In the genomic region with DNA sequence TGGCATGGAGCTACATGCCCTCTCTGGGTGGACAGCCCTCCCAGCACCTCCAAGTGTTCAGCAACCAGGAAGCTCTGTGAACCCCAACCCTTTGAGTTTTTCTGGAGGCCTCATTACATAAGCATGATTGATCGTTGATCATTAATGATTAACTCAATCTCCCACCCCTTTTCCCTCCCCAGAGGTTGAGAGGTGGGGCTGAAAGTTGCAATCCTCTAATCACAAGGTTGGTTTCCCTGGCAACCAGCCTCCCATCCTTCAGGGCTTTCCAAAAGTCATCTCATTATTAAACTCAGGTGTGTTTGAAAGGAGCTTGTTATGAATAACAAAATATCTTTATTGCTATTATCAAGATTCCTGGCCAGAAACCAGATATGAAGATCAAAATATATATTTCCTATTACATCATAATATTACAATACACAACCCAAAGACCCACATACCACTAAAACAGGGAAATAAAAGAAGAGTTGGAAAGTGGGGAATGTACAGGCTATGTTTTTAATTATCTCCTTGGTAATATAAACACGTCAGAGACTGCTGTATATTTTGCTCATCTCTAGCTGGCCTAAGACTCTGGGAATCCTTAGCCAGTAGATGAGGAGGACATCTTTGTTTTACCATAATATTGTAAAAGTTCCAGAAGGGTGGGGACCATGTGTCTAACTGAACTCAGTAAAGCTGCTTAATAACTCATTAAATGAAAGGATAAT, we compare ENCODE assay signal across 27 cellular contexts.
DNase-seq lines count a peak whose midpoint lies in the region; ATAC-seq, FAIRE-seq and TF ChIP-seq lines count a peak whose summit lies in the region.
"Had no signal": no experiment of that assay in that cellular context is flagged by ENCODE, and none has a peak within 500 bp of the region (broad histone marks: within the 10 kb centered on the region; RNA-seq: fewer than 3 reads in every experiment).

No MANE protein-coding gene starts in this region.

- H3K9me3 ChIP-seq in breast epithelium (no peaks in the 10 kb centered on the region), mammary epithelial cell (replicated peaks; ENCODE audit: insufficient read depth, low read length) (peaks cover 6% of the 10 kb centered on the region), mesenchymal stem cell (ENCODE audit: control insufficient read depth, low read length) (no peaks in the 10 kb centered on the region)
- H3K9me3 ChIP-seq: esophagus muscularis mucosa, left lung, transverse colon had no signal

- H3K4me2 ChIP-seq in mammary epithelial cell (ENCODE audit: insufficient read depth, low read depth, low read length) (no peak overlapping the region), mesenchymal stem cell (ENCODE audit: low read length, poor library complexity, severe bottlenecking) (no peak overlapping the region)

- no peak overlapping the region for H4K91ac ChIP-seq in mesenchymal stem cell (ENCODE audit: low read length)

- H3K27ac ChIP-seq in breast epithelium (peak overlapping the region; percentile 37 to 49), mammary epithelial cell (ENCODE audit: insufficient read depth, low read depth, low read length) (no peak overlapping the region), mesenchymal stem cell (ENCODE audit: low read length, poor library complexity, severe bottlenecking) (no peak overlapping the region), caudate nucleus (ENCODE audit: low read depth, low read length) (no peak overlapping the region)
- H3K27ac ChIP-seq: coronary artery, esophagus muscularis mucosa, left lung, parathyroid adenoma, transverse colon had no signal

- in situ Hi-C loops in mammary epithelial cell (cut with MboI; ENCODE audit: low sequenced_read_pairs in 2 of 2), result no loop called here

- H2BK15ac ChIP-seq in mesenchymal stem cell (ENCODE audit: low read depth, poor library complexity, severe bottlenecking), result no peak overlapping the region

- CTCF ChIA-PET in mammary epithelial cell (lab: Charles Lee; ENCODE audit: low non-redundant PET), result no interaction called here

- no peak overlapping the region for H3K4ac ChIP-seq in mesenchymal stem cell (ENCODE audit: low read depth in 1 of 2, low read length in 2 of 2)

- no peak overlapping the region for H2AK5ac ChIP-seq in mesenchymal stem cell (ENCODE audit: low read length, severe bottlenecking)

- DNase-seq in breast epithelium (ENCODE audit: low spot score in 2 of 2) (no peak), mammary epithelial cell (no peak), fibroblast of mammary gland (ENCODE audit: low read depth) (peak; percentile 74), mesenchymal stem cell (peak; percentile 21), GM19239 (ENCODE audit: insufficient read length, low spot score) (no peak), caudate nucleus (lab: John Stamatoyannopoulos, UW) (no peak)
- DNase-seq in activated T-cell treated with anti-CD3 and anti-CD28 coated beads, Interleukin-2, amount 50 U/mL, for 4 hours, result no peak
- DNase-seq: activated CD4-positive, alpha-beta T cell treated with anti-CD3 and anti-CD28 coated beads, Interleukin-2, amount 10 ng/mL, durations not matched to agents 24 days and 14 days; activated naive CD4-positive, alpha-beta T cell treated with anti-CD3 and anti-CD28 coated beads for 36 hours; activated T-cell treated with anti-CD3 and anti-CD28 coated beads, Interleukin-2, amount 50 U/mL, for 48 hours; AML-193; DMS79; heart right ventricle; left lung; NCI-H1694 treated with DMSO at 0.1 percent for 48 hours; NCI-H2171 treated with DMSO at 0.1 percent for 48 hours; NCI-H524 treated with DMSO at 0.1 percent for 48 hours; stimulated activated CD8-positive, alpha-beta memory T cell treated with anti-CD3 and anti-CD28 coated beads, Interleukin-4, amount 100 ng/mL, for 48 hours; T-helper 2 cell; transverse colon had no signal

- H2BK120ac ChIP-seq in mesenchymal stem cell (ENCODE audit: low read depth, low read length), result no peak overlapping the region

- no peak overlapping the region for H3K14ac ChIP-seq in mesenchymal stem cell (ENCODE audit: low read length in 2 of 2)

- H3K18ac ChIP-seq in mesenchymal stem cell (ENCODE audit: low read depth in 1 of 2, low read length in 2 of 2), result no peak overlapping the region

- H3K4me1 ChIP-seq in breast epithelium (peaks cover 4 to 8% of the 10 kb centered on the region in 2 donors), mammary epithelial cell (ENCODE audit: insufficient read depth, low read length) (peaks cover 57% of the 10 kb centered on the region), mesenchymal stem cell (ENCODE audit: control insufficient read depth, insufficient read depth, low read depth, low read length) (peaks cover 13% of the 10 kb centered on the region)
- H3K4me1 ChIP-seq: parathyroid adenoma had no signal

- no peak for ATAC-seq in activated T-cell treated with anti-CD3 and anti-CD28 coated beads, Interleukin-2, amount 50 U/mL, for 4 hours
- ATAC-seq in GM21723 (IDR thresholded peaks at IDR 0.05; ENCODE audit: unreplicated experiment), result no peak
- ATAC-seq: left lung, sciatic nerve had no signal

- H3K36me3 ChIP-seq in breast epithelium (no peaks in the 10 kb centered on the region), mammary epithelial cell (ENCODE audit: insufficient read depth, low read length) (no peaks in the 10 kb centered on the region), mesenchymal stem cell (ENCODE audit: control insufficient read depth in 1 of 2, insufficient read depth in 2 of 2, low read depth in 1 of 2, low read length in 2 of 2) (no peaks in the 10 kb centered on the region)
- H3K36me3 ChIP-seq: esophagus muscularis mucosa, heart right ventricle, left lung, transverse colon had no signal

- no peaks in the 10 kb centered on the region for H3K36me3 Mint-ChIP-seq in activated T-cell treated with anti-CD3 and anti-CD28 coated beads, Interleukin-2, amount 50 U/mL, for 4 hours (ENCODE audit: insufficient read depth)

- H3K9me3 Mint-ChIP-seq in activated T-cell treated with anti-CD3 and anti-CD28 coated beads, Interleukin-2, amount 50 U/mL, for 4 hours, result no peaks in the 10 kb centered on the region
- H3K9me3 Mint-ChIP-seq: activated naive CD4-positive, alpha-beta T cell treated with anti-CD3 and anti-CD28 coated beads for 36 hours had no signal

- dilution Hi-C loops in mammary epithelial cell (cut with HindIII; ENCODE audit: low sequenced_read_pairs), result no loop called here

- H3K79me2 ChIP-seq in mammary epithelial cell (ENCODE audit: insufficient read depth, low read length), result no peaks in the 10 kb centered on the region
- H3K79me2 ChIP-seq: parathyroid adenoma had no signal

- H3K4me3 Mint-ChIP-seq in activated T-cell treated with anti-CD3 and anti-CD28 coated beads, Interleukin-2, amount 50 U/mL, for 4 hours, result no peak overlapping the region
- H3K4me3 Mint-ChIP-seq: activated CD4-positive, alpha-beta T cell treated with anti-CD3 and anti-CD28 coated beads, Interleukin-2, amount 10 ng/mL, durations not matched to agents 24 days and 14 days; activated naive CD4-positive, alpha-beta T cell treated with anti-CD3 and anti-CD28 coated beads for 36 hours had no signal

- H3K27me3 ChIP-seq in breast epithelium (no peaks in the 10 kb centered on the region), mammary epithelial cell (ENCODE audit: insufficient read depth, low read length) (no peaks in the 10 kb centered on the region), mesenchymal stem cell (ENCODE audit: control insufficient read depth in 1 of 2, insufficient read depth in 1 of 2, low read length in 2 of 2) (no peaks in the 10 kb centered on the region)
- H3K27me3 ChIP-seq: esophagus muscularis mucosa, heart right ventricle, left lung, transverse colon had no signal

- H4K8ac ChIP-seq in mesenchymal stem cell (ENCODE audit: low read length), result no peak overlapping the region

- no peak overlapping the region for H2BK12ac ChIP-seq in mesenchymal stem cell (ENCODE audit: low read length in 2 of 2)

- no peaks in the 10 kb centered on the region for H3K79me1 ChIP-seq in mesenchymal stem cell (replicated peaks; ENCODE audit: low read length, poor library complexity, severe bottlenecking)

- H3K4me1 Mint-ChIP-seq in activated T-cell treated with anti-CD3 and anti-CD28 coated beads, Interleukin-2, amount 50 U/mL, for 4 hours (ENCODE audit: low read depth), result no peaks in the 10 kb centered on the region

- H3K4me3 ChIP-seq in breast epithelium (no peak overlapping the region), mammary epithelial cell (replicated peaks in 1 of 3; ENCODE audit: insufficient read depth in 1 of 3, low read depth in 2 of 3, low read length in 3 of 3) (no peak overlapping the region), fibroblast of mammary gland (ENCODE audit: control insufficient read depth, low read depth, low read length) (no peak overlapping the region), mesenchymal stem cell (ENCODE audit: insufficient read depth in 1 of 2, low read depth in 1 of 2, low read length in 2 of 2) (no peak overlapping the region)
- H3K4me3 ChIP-seq: coronary artery, esophagus muscularis mucosa, heart right ventricle, left lung, transverse colon had no signal

- TF ChIP-seq POLR2A in breast epithelium (IDR thresholded peaks at IDR 0.05), result no peak

- TF ChIP-seq CTCF in breast epithelium (IDR thresholded peaks at IDR 0.05), result no peak
- no peak for TF ChIP-seq CTCF in mammary epithelial cell (conservative IDR thresholded peaks at IDR 0.05 in 1 of 2, IDR thresholded peaks at IDR 0.05 in 1 of 2; ENCODE audit: extremely low read depth in 1 of 2, insufficient read depth in 1 of 2, low read depth in 1 of 2, low read length in 2 of 2)
- no peak for TF ChIP-seq CTCF in fibroblast of mammary gland (conservative IDR thresholded peaks at IDR 0.05; ENCODE audit: control insufficient read depth, insufficient read depth, low read depth, low read length)

- intact Hi-C loops in breast epithelium (cut with DNase I; ENCODE audit: low total_unique reads) (no loop called here), mammary epithelial cell (cut with micrococcal nuclease) (no loop called here)

- 28% methylated on average over 2 of the region's 2 CpGs for WGBS in mammary epithelial cell (ENCODE audit: low coverage, missing lambda C conversion rate)
- WGBS in mesenchymal stem cell, result 100% methylated on average over 1 of the region's 2 CpGs

- no peaks in the 10 kb centered on the region for H4K20me1 ChIP-seq in mammary epithelial cell (ENCODE audit: insufficient read depth, low read length)

- no TSS peak for BruUV-seq in mammary epithelial cell (replicated peaks; lab: Mats Ljungman, UMichigan)

- FAIRE-seq in GM19239 (lab: Jason Lieb, UNC), result no peak
- FAIRE-seq: bronchial epithelial cell, RCC 7860 had no signal

- H3K27me3 Mint-ChIP-seq in activated T-cell treated with anti-CD3 and anti-CD28 coated beads, Interleukin-2, amount 50 U/mL, for 4 hours (ENCODE audit: low read depth), result peaks cover 3% of the 10 kb centered on the region

- H3K9ac ChIP-seq in mammary epithelial cell (ENCODE audit: insufficient read depth, low read length) (no peak overlapping the region), mesenchymal stem cell (ENCODE audit: low read length) (no peak overlapping the region)
- H3K9ac ChIP-seq: parathyroid adenoma had no signal

- no peak overlapping the region for H2AFZ ChIP-seq in mammary epithelial cell (ENCODE audit: low read depth, low read length)
- no peak overlapping the region for H2AFZ ChIP-seq in mesenchymal stem cell (ENCODE audit: low read depth, low read length)
- H2AFZ ChIP-seq: parathyroid adenoma had no signal

- H3K23ac ChIP-seq in mesenchymal stem cell (ENCODE audit: low read length in 2 of 2), result no peak overlapping the region

- no peak overlapping the region for H2BK5ac ChIP-seq in mesenchymal stem cell (ENCODE audit: low read depth, low read length, poor library complexity, severe bottlenecking)

Comparison
In these comparisons a context has a peak if more than half of its experiments do, and no peak if none do; other contexts are left out.
1. H3K27ac ChIP-seq: peak in breast epithelium (2 of 2); none in mammary epithelial cell (single experiment), mesenchymal stem cell (single experiment) and caudate nucleus (single experiment).
2. DNase-seq: peak in fibroblast of mammary gland (single experiment) and mesenchymal stem cell (single experiment); none in breast epithelium (0 of 2), mammary epithelial cell (single experiment), activated T-cell treated with anti-CD3 and anti-CD28 coated beads, Interleukin-2, amount 50 U/mL, for 4 hours (single experiment), GM19239 (single experiment) and caudate nucleus (0 of 61).